16 cellular contexts compared by ENCODE assay signal in genomic region chr7:32536585-32536984, GRCh38. TPM values are rescaled to one million over a fixed set of nuclear protein-coding genes. Genes with fewer than 3 reads are reported as not detected.
DNase-seq lines count a peak whose midpoint lies in the region; ATAC-seq and TF ChIP-seq lines count a peak whose summit lies in the region.
"Had no signal": no experiment of that assay in that cellular context is flagged by ENCODE, and none has a peak within 500 bp of the region (broad histone marks: within the 10 kb centered on the region; RNA-seq: fewer than 3 reads in every experiment).

No MANE protein-coding gene starts in this region.

- no peak overlapping the region for H3K14ac ChIP-seq in H9 (ENCODE audit: insufficient read depth, low read length)

- peak; percentile 30 for ATAC-seq in activated naive CD8-positive, alpha-beta T cell treated with anti-CD3 and anti-CD28 coated beads, Interleukin-2, amount 50 U/mL, for 24 hours
- ATAC-seq in GM21381 (IDR thresholded peaks at IDR 0.05; ENCODE audit: unreplicated experiment): no peak
- ATAC-seq: left colon had no signal

- no peak overlapping the region for H3K4ac ChIP-seq in H9 (ENCODE audit: low read depth, low read length)

- no peak overlapping the region for H3K23ac ChIP-seq in H9 (ENCODE audit: insufficient read length, low read depth, low read length)

- no peak overlapping the region for H4K8ac ChIP-seq in H9 (replicated peaks; ENCODE audit: insufficient read length, low read depth, low read length)

- no peak overlapping the region for H2BK20ac ChIP-seq in H9 (ENCODE audit: low read depth, low read length, poor library complexity, severe bottlenecking)

- H2BK5ac ChIP-seq in H9 (ENCODE audit: insufficient read length, low read length): no peak overlapping the region

- peak overlapping the region; percentile 28 for H3K27ac Mint-ChIP-seq in activated naive CD8-positive, alpha-beta T cell treated with anti-CD3 and anti-CD28 coated beads, Interleukin-2, amount 50 U/mL, for 24 hours
- no peak overlapping the region for H3K27ac Mint-ChIP-seq in H9
- H3K27ac Mint-ChIP-seq: activated CD4-positive, alpha-beta T cell treated with anti-CD3 and anti-CD28 coated beads, Interleukin-2, amount 10 ng/mL, durations not matched to agents 24 days and 14 days; endodermal cell had no signal

- H3K27me3 ChIP-seq in spleen (replicated peaks in 1 of 7) (no peaks in the 10 kb centered on the region), H9 (ENCODE audit: insufficient read depth, low read length) (no peaks in the 10 kb centered on the region)
- H3K27me3 ChIP-seq: BLaER1, SJCRH30, tibial nerve had no signal

- peaks cover 2% of the 10 kb centered on the region; the same call in 1 of the 2 replicates for H3K79me2 ChIP-seq in H9 (ENCODE audit: insufficient read depth, low read length)

- no peak overlapping the region for H3K27ac ChIP-seq in spleen
- H3K27ac ChIP-seq in H9 (ENCODE audit: insufficient read length, low read depth, low read length): no peak overlapping the region
- H3K27ac ChIP-seq: BLaER1, SJCRH30, tibial nerve had no signal

- no peak overlapping the region for H3K4me3 Mint-ChIP-seq in activated naive CD8-positive, alpha-beta T cell treated with anti-CD3 and anti-CD28 coated beads, Interleukin-2, amount 50 U/mL, for 24 hours
- no peak overlapping the region for H3K4me3 Mint-ChIP-seq in H9
- H3K4me3 Mint-ChIP-seq: activated CD4-positive, alpha-beta T cell treated with anti-CD3 and anti-CD28 coated beads, Interleukin-2, amount 10 ng/mL, durations not matched to agents 24 days and 14 days; endodermal cell had no signal

- H3K18ac ChIP-seq in H9 (ENCODE audit: insufficient read length, low read depth, low read length): no peak overlapping the region

- peaks cover 44% of the 10 kb centered on the region for H3K4me1 Mint-ChIP-seq in activated naive CD8-positive, alpha-beta T cell treated with anti-CD3 and anti-CD28 coated beads, Interleukin-2, amount 50 U/mL, for 24 hours
- peaks cover 7 to 10% of the 10 kb centered on the region in 2 experiments for H3K4me1 Mint-ChIP-seq in H9

- peaks cover 0 to 23% (median 0%) of the 10 kb centered on the region in 6 donors for H3K36me3 ChIP-seq in spleen
- H3K36me3 ChIP-seq: SJCRH30, tibial nerve had no signal

- no peak overlapping the region for H2BK120ac ChIP-seq in H9 (ENCODE audit: low read depth, low read length, poor library complexity, severe bottlenecking)

- H4K20me1 ChIP-seq in H9 (ENCODE audit: control insufficient read depth, insufficient read depth, insufficient read length): no peaks in the 10 kb centered on the region

- no peaks in the 10 kb centered on the region for H3K27me3 Mint-ChIP-seq in activated naive CD8-positive, alpha-beta T cell treated with anti-CD3 and anti-CD28 coated beads, Interleukin-2, amount 50 U/mL, for 24 hours
- no peaks in the 10 kb centered on the region for H3K27me3 Mint-ChIP-seq in H9 (ENCODE audit: low read depth)
- H3K27me3 Mint-ChIP-seq: activated CD4-positive, alpha-beta T cell treated with anti-CD3 and anti-CD28 coated beads, Interleukin-2, amount 10 ng/mL, durations not matched to agents 24 days and 14 days had no signal

- H3T11ph ChIP-seq in H9 (ENCODE audit: low read length): no peak overlapping the region

- no peak overlapping the region for H3K56ac ChIP-seq in H9 (ENCODE audit: insufficient read length, low read depth, low read length)

- H2BK12ac ChIP-seq in H9 (ENCODE audit: insufficient read length, low read depth, low read length): no peak overlapping the region

- TF ChIP-seq CTCF in spleen (IDR thresholded peaks at IDR 0.05 in 8 of 11, conservative IDR thresholded peaks at IDR 0.05 in 3 of 11) (no peak), H9 (conservative IDR thresholded peaks at IDR 0.05) (no peak)

- 0 to 64% (median 30%) methylated on average over 1 of the region's 1 CpG for WGBS in spleen, 5 donors
- no CpG with 5 or more reads among the region's 1 CpG for WGBS in H9 (ENCODE audit: extremely low coverage, insufficient read length, low lambda C conversion rate)

- peaks cover 21% of the 10 kb centered on the region for H3K36me3 Mint-ChIP-seq in activated naive CD8-positive, alpha-beta T cell treated with anti-CD3 and anti-CD28 coated beads, Interleukin-2, amount 50 U/mL, for 24 hours (ENCODE audit: low read depth)
- H3K36me3 Mint-ChIP-seq in H9 (ENCODE audit: insufficient read depth in 1 of 3, low read depth in 3 of 3): no peaks in the 10 kb centered on the region; a peak in 2 of 7 replicates

- H3K4me2 ChIP-seq in H9 (ENCODE audit: insufficient read depth, insufficient read length, low read length): no peak overlapping the region
- H3K4me2 ChIP-seq: BLaER1 had no signal

- TF ChIP-seq POLR2A in spleen (IDR thresholded peaks at IDR 0.05): no peak

- no peak overlapping the region for H4K5ac ChIP-seq in H9 (ENCODE audit: insufficient read length, low read depth, low read length)

- intact Hi-C loops in spleen (cut with DNase I; ENCODE audit: low total_unique reads): no loop called here

- H2BK15ac ChIP-seq in H9 (ENCODE audit: low read depth, low read length): no peak overlapping the region

- H4K91ac ChIP-seq in H9 (ENCODE audit: insufficient read length, low read depth, low read length): no peak overlapping the region

- no peaks in the 10 kb centered on the region for H3K9me3 Mint-ChIP-seq in activated naive CD8-positive, alpha-beta T cell treated with anti-CD3 and anti-CD28 coated beads, Interleukin-2, amount 50 U/mL, for 24 hours
- no peaks in the 10 kb centered on the region for H3K9me3 Mint-ChIP-seq in H9
- H3K9me3 Mint-ChIP-seq: activated CD4-positive, alpha-beta T cell treated with anti-CD3 and anti-CD28 coated beads, Interleukin-2, amount 10 ng/mL, durations not matched to agents 24 days and 14 days; endodermal cell had no signal

- DNase-seq in A172 (ENCODE audit: low spot score) (peak; percentile 85), H4 (ENCODE audit: low spot score) (peak; percentile 88), glomerular visceral epithelial cell (ENCODE audit: extremely low spot score) (peak; percentile 75), spleen (no peak), H9 (no peak), NCI-H2171 treated with DMSO at 0.1 percent for 48 hours (lab: John Stamatoyannopoulos, UW) (no peak)
- no peak for DNase-seq in activated naive CD8-positive, alpha-beta T cell treated with anti-CD3 and anti-CD28 coated beads, Interleukin-2, amount 50 U/mL, for 24 hours
- DNase-seq: activated CD4-positive, alpha-beta T cell treated with anti-CD3 and anti-CD28 coated beads, Interleukin-2, amount 10 ng/mL, durations not matched to agents 24 days and 14 days; activated naive CD4-positive, alpha-beta T cell treated with Interleukin-2 at 50 U/mL for 16 hours; endodermal cell; Karpas-422; left colon; SJCRH30 had no signal

- no peaks in the 10 kb centered on the region for H3K79me1 ChIP-seq in H9 (ENCODE audit: insufficient read depth, low read depth, low read length, poor library complexity, severe bottlenecking)

- H3K4me1 ChIP-seq in spleen (peaks cover 0 to 15% (median 7%) of the 10 kb centered on the region in 6 donors), H9 (ENCODE audit: insufficient read depth, low read length) (peaks cover 7% of the 10 kb centered on the region; the same call in 1 of the 2 replicates)
- H3K4me1 ChIP-seq: BLaER1 had no signal

- no peak overlapping the region for H3K9ac ChIP-seq in H9 (ENCODE audit: extremely low read depth, insufficient read length, low read length)
- H3K9ac ChIP-seq: BLaER1 had no signal

- H2AK5ac ChIP-seq in H9 (ENCODE audit: insufficient read length, low read length): no peak overlapping the region

- H3K4me3 ChIP-seq in spleen: no peak overlapping the region
- H3K4me3 ChIP-seq: BLaER1, SJCRH30, tibial nerve had no signal

- H2AFZ ChIP-seq in H9 (ENCODE audit: low read length): no peak overlapping the region

- H3K23me2 ChIP-seq in H9 (ENCODE audit: insufficient read length, low read depth, low read length, poor library complexity, severe bottlenecking): no peaks in the 10 kb centered on the region

- H3K9me3 ChIP-seq in spleen: no peaks in the 10 kb centered on the region
- no peaks in the 10 kb centered on the region for H3K9me3 ChIP-seq in H9 (ENCODE audit: control insufficient read depth, low read depth, low read length)
- H3K9me3 ChIP-seq: SJCRH30, tibial nerve had no signal

RNA-seq across cellular contexts. Expression of gene AVL9, which starts 41.3 kb away (rescaled TPM):
- total RNA-seq in A172 (2014; rRNA removed; shearing (Covaris generic)): 43.0 and 52.4 TPM in 2 replicates
- total RNA-seq in H4 (2014; rRNA removed; shearing (Covaris generic)): 41.3 and 42.8 TPM in 2 replicates
- total RNA-seq in spleen (10 to 100 TPM; 29.8 to 54.8 (median 36.7) TPM), H9 (2021) (35.0 and 38.7 TPM in 2 replicates)
- polyA plus RNA-seq in spleen: 10 to 100 TPM in 1 of 3 donors, 1 to 10 TPM in 2; 8.4 to 10.0 (median 8.6) TPM

RNA-seq across cellular contexts. Expression of gene LSM5, which starts 46.4 kb away (rescaled TPM):
- 181 and 372 TPM in 2 replicates for total RNA-seq in A172 (2014; rRNA removed; shearing (Covaris generic))
- total RNA-seq in H4 (2014; rRNA removed; shearing (Covaris generic)): 157 and 290 TPM in 2 replicates
- total RNA-seq in spleen: 10 to 100 TPM; 14.5 to 36.8 (median 29.7) TPM
- 100 to 1,000 TPM in 2 of 3 donors, 10 to 100 TPM in 1; 95.1 to 142 (median 101) TPM for polyA plus RNA-seq in spleen
- total RNA-seq in H9 (2021): 101 and 108 TPM in 2 replicates

Comparison
In these comparisons a context has a peak if more than half of its experiments do, and no peak if none do; other contexts are left out.
1. DNase-seq: peak in A172 (single experiment), H4 (single experiment) and glomerular visceral epithelial cell (single experiment); none in activated naive CD8-positive, alpha-beta T cell treated with anti-CD3 and anti-CD28 coated beads, Interleukin-2, amount 50 U/mL, for 24 hours (single experiment), spleen (single experiment), H9 (single experiment) and NCI-H2171 treated with DMSO at 0.1 percent for 48 hours (single experiment).